Comparison of ENCODE assay signal across 26 cellular contexts in the genomic region with DNA sequence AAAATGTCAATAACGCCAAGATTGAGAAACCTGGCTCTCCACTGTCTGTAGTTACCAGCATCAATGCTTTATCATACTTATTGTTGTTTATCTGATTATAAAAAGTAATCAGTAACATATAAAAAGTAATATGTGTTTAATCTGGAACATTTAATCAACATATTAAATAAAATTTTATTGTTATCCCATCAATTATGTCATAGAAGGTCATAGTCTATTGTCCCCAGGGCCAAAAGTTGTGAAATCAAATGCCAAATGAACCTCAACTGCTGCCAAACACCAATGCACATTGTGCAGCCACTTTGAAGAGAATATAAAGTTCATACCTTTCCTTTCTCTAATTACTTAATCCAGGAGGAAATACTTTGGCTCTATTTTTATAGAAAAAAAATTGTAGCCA.
"Had no signal": no experiment of that assay in that cellular context is flagged by ENCODE, and none has a peak within 500 bp of the region (broad histone marks: within the 10 kb centered on the region; RNA-seq: fewer than 3 reads in every experiment).

No MANE protein-coding gene starts in this region.

- ATAC-seq: activated CD8-positive, alpha-beta memory T cell treated with anti-CD3 and anti-CD28 coated beads, Interleukin-2, amount 10 ng/mL, durations not matched to agents 7 days and 5 days; activated naive CD8-positive, alpha-beta T cell treated with anti-CD3 and anti-CD28 coated beads, Interleukin-2, amount 50 U/mL, for 24 hours had no signal

- DNase-seq: activated CD4-positive, alpha-beta memory T cell treated with anti-CD3 and anti-CD28 coated beads, Interleukin-2, amount 10 ng/mL, durations not matched to agents 7 days and 5 days; activated CD4-positive, alpha-beta T cell treated with anti-CD3 and anti-CD28 coated beads for 1 hour; activated CD4-positive, alpha-beta T cell treated with anti-CD3 and anti-CD28 coated beads for 48 hours; activated CD4-positive, CD25-positive, alpha-beta regulatory T cell; activated CD8-positive, alpha-beta memory T cell treated with anti-CD3 and anti-CD28 coated beads for 24 hours; activated CD8-positive, alpha-beta memory T cell treated with anti-CD3 and anti-CD28 coated beads, Interleukin-2, amount 10 ng/mL, durations not matched to agents 7 days and 5 days; activated CD8-positive, alpha-beta memory T cell treated with anti-CD3 and anti-CD28 coated beads, Interleukin-2, amount 50 U/mL, for 48 hours; activated effector memory CD4-positive, alpha-beta T cell treated with Interleukin-2 at 50 U/mL for 16 hours; activated naive CD4-positive, alpha-beta T cell treated with anti-CD3 and anti-CD28 coated beads, Interleukin-2, amount 10 ng/mL, durations not matched to agents 7 days and 5 days; activated naive CD8-positive, alpha-beta T cell treated with anti-CD3 and anti-CD28 coated beads, Interleukin-2, amount 50 U/mL, for 24 hours; activated T-cell treated with anti-CD3 and anti-CD28 coated beads, Interleukin-2, amount 50 U/mL, for 48 hours; brain microvascular endothelial cell; NCI-H187; NCI-H2029 treated with DMSO at 0.1 percent for 48 hours; NCI-H2107; NCI-H226; NCI-H446 treated with DMSO at 0.1 percent for 48 hours; NCI-H524; NCI-H82; NK-92 treated with Interleukin-12 subunit alpha and Interleukin-12 subunit beta, amount 100 ng/mL, for 24 hours; SJCRH30; T1000; WERI-Rb-1 had no signal

- H3K9me3 ChIP-seq: SJCRH30 had no signal

- H3K4me1 ChIP-seq: SJCRH30 had no signal

- H3K36me3 ChIP-seq: brain microvascular endothelial cell, cardiac muscle cell, SJCRH30, WERI-Rb-1 had no signal

- H3K4me3 ChIP-seq: cardiac muscle cell, SJCRH30, SK-N-MC had no signal

- H3K27ac ChIP-seq: brain microvascular endothelial cell, cardiac muscle cell, KMS-11, SJCRH30, SK-N-MC, WERI-Rb-1 had no signal

- H3K4me2 ChIP-seq: KMS-11 had no signal

- H3K9ac ChIP-seq: KMS-11 had no signal

- H3K27me3 ChIP-seq: brain microvascular endothelial cell, cardiac muscle cell, SJCRH30 had no signal
